In the genomic region with DNA sequence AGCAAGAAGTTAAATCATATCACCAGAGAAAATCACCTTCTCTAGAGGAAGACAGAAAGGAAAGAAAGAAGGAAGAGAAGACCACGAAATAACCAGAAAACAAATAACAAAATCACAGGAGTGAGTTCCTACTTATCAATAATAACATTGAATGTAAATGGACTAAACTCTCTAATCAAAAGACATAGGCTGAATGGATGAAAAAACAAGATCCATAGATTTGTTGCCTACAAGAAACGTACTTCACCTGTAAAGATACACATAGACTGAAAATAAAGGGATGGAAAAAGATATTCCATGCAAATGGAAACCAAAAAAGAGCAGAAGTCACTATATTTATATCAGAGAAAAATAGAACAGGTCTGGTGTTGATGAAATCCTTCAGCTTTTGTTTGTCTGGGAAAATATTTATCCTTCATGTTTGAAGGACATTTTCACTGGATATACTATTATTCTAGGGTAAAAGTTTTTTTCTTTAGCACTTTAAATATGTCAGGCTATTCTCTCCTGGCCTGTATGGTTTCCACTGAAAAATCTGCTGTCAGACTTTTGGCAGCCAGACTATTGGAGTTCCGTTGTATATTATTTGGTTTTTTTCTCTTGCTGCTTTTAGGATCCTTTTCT, we compare ENCODE assay signal across 29 cellular contexts.
"Had no signal": no experiment of that assay in that cellular context is flagged by ENCODE, and none has a peak within 500 bp of the region (broad histone marks: within the 10 kb centered on the region; RNA-seq: fewer than 3 reads in every experiment).

No MANE protein-coding gene starts in this region.

- H2AFZ ChIP-seq: neural progenitor cell, parathyroid adenoma had no signal

- H3K27ac Mint-ChIP-seq: naive thymus-derived CD8-positive, alpha-beta T cell; nephron; neural progenitor cell; progenitor cell of endocrine pancreas; stimulated activated effector memory CD8-positive, alpha-beta T cell treated with anti-CD3 and anti-CD28 coated beads, Interleukin-12 subunit alpha, Interleukin-12 subunit beta, amount 100 ng/mL, for 72 hours; stimulated activated naive B cell treated with anti-CD40 and anti-IgM and Interleukin-4, amounts not matched to agents 10 μg/mL and 1 μg/mL and 100 μg/mL, for 72 hours; stimulated activated naive CD8-positive, alpha-beta T cell treated with anti-CD3 and anti-CD28 coated beads, Interleukin-15, Interleukin-2, amounts not matched to agents 100 ng/mL and 50 ng/mL, for 24 hours had no signal

- FAIRE-seq: small intestine, urothelium cell line had no signal

- H3K9me3 ChIP-seq: ovary, right lobe of liver, thoracic aorta, thyroid gland, vagina had no signal

- H3K4me1 ChIP-seq: neural progenitor cell, parathyroid adenoma, psoas muscle, right lobe of liver, sigmoid colon, stomach, thyroid gland, tibial nerve, upper lobe of left lung, vagina had no signal

- H3K4me3 ChIP-seq: neural progenitor cell, ovary, psoas muscle, right lobe of liver, sigmoid colon, stomach, thoracic aorta, thyroid gland, tibial nerve, upper lobe of left lung, vagina had no signal

- H3K27me3 ChIP-seq: neural progenitor cell, ovary, right lobe of liver, sigmoid colon, stomach, thyroid gland, tibial nerve, upper lobe of left lung, vagina had no signal

- H3K36me3 ChIP-seq: neural progenitor cell, ovary, right lobe of liver, sigmoid colon, stomach, thoracic aorta, thyroid gland, tibial nerve, upper lobe of left lung, vagina had no signal

- DNase-seq: naive thymus-derived CD8-positive, alpha-beta T cell; occipital lobe; ovary; posterior cingulate gyrus; psoas muscle; right cardiac atrium; right lobe of liver; sigmoid colon; small intestine; stimulated activated CD4-positive, alpha-beta T cell treated with anti-CD3 and anti-CD28 coated beads, Interleukin-15, amount 100 ng/mL, for 24 hours; stimulated activated CD4-positive, alpha-beta T cell treated with anti-CD3 and anti-CD28 coated beads, Interleukin-2, amount 100 ng/mL, for 24 hours; stimulated activated CD4-positive, alpha-beta T cell treated with anti-CD3 and anti-CD28 coated beads, Interleukin-2, amount 100 ng/mL, for 48 hours; stimulated activated CD4-positive, alpha-beta T cell treated with anti-CD3 and anti-CD28 coated beads, Interleukin-4, amount 100 ng/mL, for 24 hours; stimulated activated naive B cell treated with anti-CD40 and anti-IgM and Interleukin-4, amounts not matched to agents 10 μg/mL and 1 μg/mL and 100 μg/mL, for 72 hours; stimulated activated naive CD4-positive, alpha-beta T cell treated with Interleukin-2 at 50 U/mL for 16 hours; stomach; thyroid gland; trophoblast cell; upper lobe of left lung had no signal

- H3K4me3 Mint-ChIP-seq: naive thymus-derived CD8-positive, alpha-beta T cell; nephron; neural progenitor cell; stimulated activated effector memory CD8-positive, alpha-beta T cell treated with anti-CD3 and anti-CD28 coated beads, Interleukin-12 subunit alpha, Interleukin-12 subunit beta, amount 100 ng/mL, for 72 hours; stimulated activated naive B cell treated with anti-CD40 and anti-IgM and Interleukin-4, amounts not matched to agents 10 μg/mL and 1 μg/mL and 100 μg/mL, for 72 hours; stimulated activated naive CD8-positive, alpha-beta T cell treated with anti-CD3 and anti-CD28 coated beads, Interleukin-15, Interleukin-2, amounts not matched to agents 100 ng/mL and 50 ng/mL, for 24 hours had no signal

- H3K36me3 Mint-ChIP-seq: stimulated activated effector memory CD8-positive, alpha-beta T cell treated with anti-CD3 and anti-CD28 coated beads, Interleukin-12 subunit alpha, Interleukin-12 subunit beta, amount 100 ng/mL, for 72 hours had no signal

- ATAC-seq: naive thymus-derived CD8-positive, alpha-beta T cell; psoas muscle; right cardiac atrium; right lobe of liver; stimulated activated effector memory CD8-positive, alpha-beta T cell treated with anti-CD3 and anti-CD28 coated beads, Interleukin-12 subunit alpha, Interleukin-12 subunit beta, amount 100 ng/mL, for 72 hours; stimulated activated naive B cell treated with anti-CD40 and anti-IgM and Interleukin-4, amounts not matched to agents 10 μg/mL and 1 μg/mL and 100 μg/mL, for 72 hours had no signal

- H3K79me2 ChIP-seq: parathyroid adenoma had no signal

- H3K4me1 Mint-ChIP-seq: nephron; stimulated activated effector memory CD8-positive, alpha-beta T cell treated with anti-CD3 and anti-CD28 coated beads, Interleukin-12 subunit alpha, Interleukin-12 subunit beta, amount 100 ng/mL, for 72 hours had no signal

- H3K4me2 ChIP-seq: neural progenitor cell had no signal

- H3K9ac ChIP-seq: neural progenitor cell, parathyroid adenoma had no signal

- H3K27me3 Mint-ChIP-seq: naive thymus-derived CD8-positive, alpha-beta T cell; progenitor cell of endocrine pancreas; stimulated activated naive B cell treated with anti-CD40 and anti-IgM and Interleukin-4, amounts not matched to agents 10 μg/mL and 1 μg/mL and 100 μg/mL, for 72 hours; stimulated activated naive CD8-positive, alpha-beta T cell treated with anti-CD3 and anti-CD28 coated beads, Interleukin-15, Interleukin-2, amounts not matched to agents 100 ng/mL and 50 ng/mL, for 24 hours had no signal

- H3K27ac ChIP-seq: neural progenitor cell, ovary, parathyroid adenoma, psoas muscle, right lobe of liver, sigmoid colon, stomach, thoracic aorta, thyroid gland, tibial nerve, upper lobe of left lung, vagina had no signal
